In the genomic region with DNA sequence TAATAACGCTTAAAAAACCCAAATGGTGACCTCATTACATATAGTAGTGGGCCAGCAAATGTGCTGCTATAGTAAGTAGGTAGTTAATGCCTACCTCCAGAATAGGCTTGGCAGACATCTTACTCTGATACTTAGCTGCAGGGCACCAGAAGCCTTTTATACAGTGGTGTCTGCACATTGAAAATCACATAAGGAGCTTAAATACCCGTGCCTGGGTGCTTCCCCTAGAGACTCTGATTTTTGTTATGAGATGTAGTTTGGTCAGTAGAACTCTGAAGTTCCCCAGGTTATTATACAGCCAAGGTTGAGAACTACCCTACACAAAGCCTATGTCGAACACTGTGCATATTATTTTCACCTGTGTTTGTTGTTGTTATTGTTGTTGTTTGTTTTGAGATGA, we compare ENCODE assay signal across 1 cellular context.
TF ChIP-seq lines count a peak whose summit lies in the region.

No MANE protein-coding gene starts in this region.

TF ChIP-seq in WTC11, 78 proteins besides CTCF, POLR2A, EP300 and RAD21 (continued from another document):
- TF ChIP-seq, protein P1, sequence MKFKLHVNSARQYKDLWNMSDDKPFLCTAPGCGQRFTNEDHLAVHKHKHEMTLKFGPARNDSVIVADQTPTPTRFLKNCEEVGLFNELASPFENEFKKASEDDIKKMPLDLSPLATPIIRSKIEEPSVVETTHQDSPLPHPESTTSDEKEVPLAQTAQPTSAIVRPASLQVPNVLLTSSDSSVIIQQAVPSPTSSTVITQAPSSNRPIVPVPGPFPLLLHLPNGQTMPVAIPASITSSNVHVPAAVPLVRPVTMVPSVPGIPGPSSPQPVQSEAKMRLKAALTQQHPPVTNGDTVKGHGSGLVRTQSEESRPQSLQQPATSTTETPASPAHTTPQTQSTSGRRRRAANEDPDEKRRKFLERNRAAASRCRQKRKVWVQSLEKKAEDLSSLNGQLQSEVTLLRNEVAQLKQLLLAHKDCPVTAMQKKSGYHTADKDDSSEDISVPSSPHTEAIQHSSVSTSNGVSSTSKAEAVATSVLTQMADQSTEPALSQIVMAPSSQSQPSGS (CRISPR knock-in tag; IDR thresholded peaks at IDR 0.05; ENCODE audit: borderline replicate concordance, low read depth) = no peak
- TF ChIP-seq, protein P2, sequence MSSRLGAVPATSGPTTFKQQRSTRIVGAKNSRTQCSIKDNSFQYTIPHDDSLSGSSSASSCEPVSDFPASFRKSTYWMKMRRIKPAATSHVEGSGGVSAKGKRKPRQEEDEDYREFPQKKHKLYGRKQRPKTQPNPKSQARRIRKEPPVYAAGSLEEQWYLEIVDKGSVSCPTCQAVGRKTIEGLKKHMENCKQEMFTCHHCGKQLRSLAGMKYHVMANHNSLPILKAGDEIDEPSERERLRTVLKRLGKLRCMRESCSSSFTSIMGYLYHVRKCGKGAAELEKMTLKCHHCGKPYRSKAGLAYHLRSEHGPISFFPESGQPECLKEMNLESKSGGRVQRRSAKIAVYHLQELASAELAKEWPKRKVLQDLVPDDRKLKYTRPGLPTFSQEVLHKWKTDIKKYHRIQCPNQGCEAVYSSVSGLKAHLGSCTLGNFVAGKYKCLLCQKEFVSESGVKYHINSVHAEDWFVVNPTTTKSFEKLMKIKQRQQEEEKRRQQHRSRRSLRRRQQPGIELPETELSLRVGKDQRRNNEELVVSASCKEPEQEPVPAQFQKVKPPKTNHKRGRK (CRISPR knock-in tag; IDR thresholded peaks at IDR 0.05; ENCODE audit: borderline replicate concordance) = no peak
- no peak for TF ChIP-seq ZNF396 (CRISPR knock-in tag; IDR thresholded peaks at IDR 0.05; ENCODE audit: borderline replicate concordance)
- no peak for TF ChIP-seq RORB (CRISPR knock-in tag; IDR thresholded peaks at IDR 0.05)
- TF ChIP-seq MYBL2 (CRISPR knock-in tag; IDR thresholded peaks at IDR 0.05) = no peak
- TF ChIP-seq, protein P3, sequence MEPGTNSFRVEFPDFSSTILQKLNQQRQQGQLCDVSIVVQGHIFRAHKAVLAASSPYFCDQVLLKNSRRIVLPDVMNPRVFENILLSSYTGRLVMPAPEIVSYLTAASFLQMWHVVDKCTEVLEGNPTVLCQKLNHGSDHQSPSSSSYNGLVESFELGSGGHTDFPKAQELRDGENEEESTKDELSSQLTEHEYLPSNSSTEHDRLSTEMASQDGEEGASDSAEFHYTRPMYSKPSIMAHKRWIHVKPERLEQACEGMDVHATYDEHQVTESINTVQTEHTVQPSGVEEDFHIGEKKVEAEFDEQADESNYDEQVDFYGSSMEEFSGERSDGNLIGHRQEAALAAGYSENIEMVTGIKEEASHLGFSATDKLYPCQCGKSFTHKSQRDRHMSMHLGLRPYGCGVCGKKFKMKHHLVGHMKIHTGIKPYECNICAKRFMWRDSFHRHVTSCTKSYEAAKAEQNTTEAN (CRISPR knock-in tag; IDR thresholded peaks at IDR 0.05) = no peak
